8 cellular contexts compared by ENCODE assay signal in genomic region chr12:92649511-92650227, GRCh38. TPM values are rescaled to one million over a fixed set of nuclear protein-coding genes. Genes with fewer than 3 reads are reported as not detected.
DNase-seq lines count a peak whose midpoint lies in the region; ATAC-seq and TF ChIP-seq lines count a peak whose summit lies in the region.

No MANE protein-coding gene starts in this region.

- H3K27ac ChIP-seq in coronary artery (no peak overlapping the region), right lobe of liver (no peak overlapping the region)

- no peak overlapping the region for H3K4me3 Mint-ChIP-seq in activated CD4-positive, alpha-beta T cell treated with anti-CD3 and anti-CD28 coated beads for 36 hours

- H3K4me3 ChIP-seq in coronary artery (no peak overlapping the region), right lobe of liver (no peak overlapping the region)

- H3K27ac Mint-ChIP-seq in activated CD4-positive, alpha-beta T cell treated with anti-CD3 and anti-CD28 coated beads for 36 hours = no peak overlapping the region

- H3K36me3 ChIP-seq in right lobe of liver = no peaks in the 10 kb centered on the region

- peak; percentile 46 for TF ChIP-seq CTCF in coronary artery (IDR thresholded peaks at IDR 0.05)
- peak; percentile 71 to 90 (median 76) for TF ChIP-seq CTCF in right lobe of liver (IDR thresholded peaks at IDR 0.05)

- CTCF ChIA-PET in activated CD4-positive, alpha-beta T cell treated with anti-CD3 and anti-CD28 coated beads for 36 hours (lab: Charles Lee) = interaction anchor here (0.6 to 2.5 kb wide), 21 partner anchors 10 to 1288 kb away, joined by 3 to 10 read pairs (median 3); no protein-coding TSS in a partner anchor

- POLR2A ChIA-PET in activated CD4-positive, alpha-beta T cell treated with anti-CD3 and anti-CD28 coated beads for 36 hours (lab: Charles Lee) = no interaction called here

- H3K27me3 ChIP-seq in right lobe of liver = no peaks in the 10 kb centered on the region

- DNase-seq in AG08396 (ENCODE audit: low spot score) (peak; percentile 80), NCI-H460 (ENCODE audit: extremely low read depth, low read depth) (peak; percentile 82), coronary artery (ENCODE audit: low spot score) (no peak), right lobe of liver (peak in 1 of 3 donors; percentile 70)
- DNase-seq in activated CD4-positive, alpha-beta T cell treated with anti-CD3 and anti-CD28 coated beads for 36 hours = peak; percentile 71
- DNase-seq in stimulated activated CD8-positive, alpha-beta memory T cell treated with anti-CD3 and anti-CD28 coated beads, Interleukin-12 subunit alpha, Interleukin-12 subunit beta, amount 100 ng/mL, for 1 hour (ENCODE audit: low read depth) = peak; percentile 49

- ATAC-seq in GM18870 (IDR thresholded peaks at IDR 0.05; ENCODE audit: unreplicated experiment) (peak; percentile 60), HG03280 (IDR thresholded peaks at IDR 0.05; ENCODE audit: unreplicated experiment) (peak; percentile 93), right lobe of liver (peak; percentile 99 to 100 (median 99))
- peak; percentile 90 for ATAC-seq in activated CD4-positive, alpha-beta T cell treated with anti-CD3 and anti-CD28 coated beads for 36 hours

- H3K36me3 Mint-ChIP-seq in activated CD4-positive, alpha-beta T cell treated with anti-CD3 and anti-CD28 coated beads for 36 hours (ENCODE audit: low read depth) = no peaks in the 10 kb centered on the region

- H3K4me1 ChIP-seq in right lobe of liver = no peaks in the 10 kb centered on the region

- no peaks in the 10 kb centered on the region for H3K9me3 ChIP-seq in right lobe of liver

- peaks cover 10% of the 10 kb centered on the region for H3K4me1 Mint-ChIP-seq in activated CD4-positive, alpha-beta T cell treated with anti-CD3 and anti-CD28 coated beads for 36 hours

- 27% methylated on average over 11 of the region's 11 CpGs for WGBS in right lobe of liver (ENCODE audit: insufficient coverage, low coverage, low lambda C conversion rate, missing lambda C conversion rate)

- TF ChIP-seq POLR2A in right lobe of liver (IDR thresholded peaks at IDR 0.05) = no peak

- intact Hi-C loops in activated CD4-positive, alpha-beta T cell treated with anti-CD3 and anti-CD28 coated beads for 36 hours (cut with DNase I, micrococcal nuclease) = loop anchor here (1.0 to 5.0 kb wide), 7 partner anchors 75 to 1289 kb away; no protein-coding TSS in a partner anchor
- intact Hi-C loops in right lobe of liver (cut with DNase I) = no loop called here

- no peaks in the 10 kb centered on the region for H3K9me3 Mint-ChIP-seq in activated CD4-positive, alpha-beta T cell treated with anti-CD3 and anti-CD28 coated beads for 36 hours (ENCODE audit: low read depth)

- no peaks in the 10 kb centered on the region for H3K27me3 Mint-ChIP-seq in activated CD4-positive, alpha-beta T cell treated with anti-CD3 and anti-CD28 coated beads for 36 hours

RNA-seq across cellular contexts. Expression of gene PLEKHG7, which starts 53.1 kb away (rescaled TPM):
- not detected in 2 replicates for total RNA-seq in NCI-H460 (2014; rRNA removed; shearing (Covaris generic))
- not detected in 2 replicates for polyA plus RNA-seq in NCI-H460 (2014; cell fraction: nucleus; rRNA removed)
- not detected for total RNA-seq in activated CD4-positive, alpha-beta T cell treated with anti-CD3 and anti-CD28 coated beads for 36 hours
- under 1 TPM; 0.15 to 0.49 (median 0.23) TPM for total RNA-seq in right lobe of liver

Comparison
In these comparisons a context has a peak if more than half of its experiments do, and no peak if none do; other contexts are left out.
1. intact Hi-C loops: an anchor here in activated CD4-positive, alpha-beta T cell treated with anti-CD3 and anti-CD28 coated beads for 36 hours (1.0 to 5.0 kb wide); none called in right lobe of liver.